Comparison of ENCODE assay signal across 10 cellular contexts in the genomic region with DNA sequence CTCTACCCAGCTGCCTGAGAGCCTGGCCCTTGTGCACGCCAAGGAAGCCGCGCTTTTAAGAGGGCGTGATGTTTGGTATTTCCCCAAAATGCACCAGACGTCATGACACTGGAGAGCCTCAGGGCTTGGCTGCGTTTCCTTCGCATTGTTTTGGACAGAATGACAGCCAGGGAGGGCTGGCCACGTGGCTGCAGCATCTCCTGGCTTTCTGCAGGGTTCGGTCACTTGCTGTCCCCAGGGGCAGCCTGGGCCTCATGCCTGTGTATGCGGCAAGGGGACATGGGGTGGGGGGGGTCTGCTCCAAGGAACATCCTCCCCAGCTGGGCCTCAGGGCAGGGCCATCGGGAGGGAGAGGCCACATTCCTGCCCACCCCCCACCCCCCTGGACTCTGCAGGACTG. TPM values are rescaled to one million over a fixed set of nuclear protein-coding genes. Genes with fewer than 3 reads are reported as not detected.
A peak's percentile ranks its signal among the peaks of the same experiment; 100 is the strongest.
DNase-seq lines count a peak whose midpoint lies in the region; ATAC-seq and TF ChIP-seq lines count a peak whose summit lies in the region.
"Had no signal": no experiment of that assay in that cellular context is flagged by ENCODE, and none has a peak within 500 bp of the region (broad histone marks: within the 10 kb centered on the region; RNA-seq: fewer than 3 reads in every experiment).

No MANE protein-coding gene starts in this region.

- TF ChIP-seq CTCF in foreskin keratinocyte (conservative IDR thresholded peaks at IDR 0.05) = no peak

- ATAC-seq in foreskin keratinocyte (peak; percentile 36), sciatic nerve (peak; percentile 56), GM18870 (IDR thresholded peaks at IDR 0.05; ENCODE audit: unreplicated experiment) (no peak)

- peaks cover 74% of the 10 kb centered on the region for H3K27me3 ChIP-seq in foreskin keratinocyte

- no peaks in the 10 kb centered on the region for H3K4me1 ChIP-seq in foreskin keratinocyte

- DNase-seq in DMS53 (lab: John Stamatoyannopoulos, UW) (peak; percentile 49), DMS53 treated with DMSO at 0.1 percent for 48 hours (lab: John Stamatoyannopoulos, UW; ENCODE audit: unreplicated experiment) (no peak), RPMI8226 (peak; percentile 56), foreskin keratinocyte (no peak), sciatic nerve (ENCODE audit: low spot score) (no peak), NCI-H2196 (lab: John Stamatoyannopoulos, UW; ENCODE audit: unreplicated experiment) (no peak), NCI-H748 (lab: John Stamatoyannopoulos, UW; ENCODE audit: unreplicated experiment) (no peak)
- DNase-seq: activated CD4-positive, alpha-beta T cell treated with anti-CD3 and anti-CD28 coated beads, Interleukin-2, amount 50 U/mL, for 48 hours had no signal

- intact Hi-C loops in sciatic nerve (cut with DNase I) = no loop called here

- no peak overlapping the region for H3K27ac ChIP-seq in foreskin keratinocyte

RNA-seq across cellular contexts. Expression of a gene that starts 16.2 kb away (rescaled TPM):
- 30.3 and 31.8 TPM in 2 replicates for total RNA-seq in foreskin keratinocyte
- polyA plus RNA-seq in foreskin keratinocyte = 43.7 and 44.3 TPM in 2 replicates
- 21.7 TPM for total RNA-seq in sciatic nerve

RNA-seq across cellular contexts. Expression of a gene that starts 28.7 kb away (rescaled TPM):
- total RNA-seq in foreskin keratinocyte (27.4 and 45.2 TPM in 2 replicates), sciatic nerve (24.9 TPM)
- 23.0 and 30.8 TPM in 2 replicates for polyA plus RNA-seq in foreskin keratinocyte

RNA-seq across cellular contexts. Expression of a gene that starts 51.1 kb away (rescaled TPM):
- 51.3 and 56.3 TPM in 2 replicates for total RNA-seq in foreskin keratinocyte
- polyA plus RNA-seq in foreskin keratinocyte = 62.0 and 64.0 TPM in 2 replicates
- 34.7 TPM for total RNA-seq in sciatic nerve
- total RNA-seq: A172 had no signal

Comparison
In these comparisons a context has a peak if more than half of its experiments do, and no peak if none do; other contexts are left out.
1. DNase-seq: peak in DMS53 (single experiment) and RPMI8226 (single experiment); none in DMS53 treated with DMSO at 0.1 percent for 48 hours (single experiment), foreskin keratinocyte (0 of 2), sciatic nerve (single experiment), NCI-H2196 (single experiment) and NCI-H748 (single experiment).